10 cellular contexts compared by ENCODE assay signal in the genomic region with DNA sequence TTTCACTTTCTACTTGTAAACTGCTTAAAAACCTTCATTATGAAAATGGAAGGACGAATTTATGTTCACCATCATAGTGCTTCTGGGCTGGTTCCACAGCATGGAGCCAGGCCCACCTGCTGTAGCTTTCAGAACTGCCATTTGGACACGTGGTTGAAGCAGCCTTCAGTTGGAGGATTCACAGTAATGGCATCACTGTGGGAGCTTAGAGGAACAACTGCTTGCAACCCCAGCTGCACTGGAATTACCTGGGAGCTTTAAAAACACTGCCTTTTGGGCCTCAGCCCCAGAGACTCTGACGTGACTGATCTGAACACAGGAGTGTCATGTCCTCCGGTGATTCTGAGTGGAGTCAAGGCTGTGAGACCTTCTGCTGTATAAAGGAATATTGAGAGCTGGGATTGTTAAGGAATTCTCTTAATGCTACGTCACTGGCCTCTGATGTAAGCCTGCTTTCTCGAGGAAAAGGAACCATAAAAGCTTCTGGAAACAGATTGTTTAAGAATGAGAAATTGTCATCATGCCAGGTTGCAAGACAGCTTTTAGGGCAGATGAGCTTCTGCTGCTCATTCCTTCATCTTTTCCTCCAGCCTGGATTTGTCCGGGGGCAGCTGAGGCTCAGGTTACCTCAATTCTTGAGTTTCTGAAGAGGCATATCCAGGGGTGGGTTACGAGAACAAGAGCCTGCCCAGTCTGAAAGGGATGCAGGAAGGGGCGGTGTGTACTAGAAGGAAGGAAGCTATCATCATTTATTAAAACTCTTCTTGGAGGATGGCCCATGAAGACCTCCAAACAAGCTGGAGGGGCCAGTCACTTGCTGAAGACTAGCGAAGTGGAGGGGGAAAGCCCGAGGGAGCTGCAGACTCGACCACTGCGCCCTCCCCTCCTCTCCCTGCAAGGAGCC. TPM values are rescaled to one million over a fixed set of nuclear protein-coding genes. Genes with fewer than 3 reads are reported as not detected.
DNase-seq lines count a peak whose midpoint lies in the region; ATAC-seq, FAIRE-seq and TF ChIP-seq lines count a peak whose summit lies in the region.
"Had no signal": no experiment of that assay in that cellular context is flagged by ENCODE, and none has a peak within 500 bp of the region (broad histone marks: within the 10 kb centered on the region; RNA-seq: fewer than 3 reads in every experiment).

No MANE protein-coding gene starts in this region.

- H3K36me3 ChIP-seq in HCT116 (ENCODE audit: control insufficient read depth in 1 of 2, insufficient read depth in 2 of 2, low read length in 2 of 2) (no peaks in the 10 kb centered on the region), bronchial epithelial cell (ENCODE audit: control insufficient read depth, insufficient read depth, low read length) (no peaks in the 10 kb centered on the region), HepG2 (replicated peaks in 1 of 2; ENCODE audit: control insufficient read depth in 1 of 2, insufficient read depth in 2 of 2, low read length in 2 of 2) (peaks cover 3 to 18% of the 10 kb centered on the region in 2 experiments; a peak in 4 of 5 replicates)
- H3K36me3 ChIP-seq: cardiac muscle cell had no signal

- H3K27me3 ChIP-seq in HCT116 (ENCODE audit: insufficient read depth, low read length) (no peaks in the 10 kb centered on the region), bronchial epithelial cell (ENCODE audit: control insufficient read depth, insufficient read depth, low read length) (no peaks in the 10 kb centered on the region), HepG2 (ENCODE audit: control insufficient read depth in 1 of 2, insufficient read depth in 2 of 2, low read length in 2 of 2) (no peaks in the 10 kb centered on the region; a peak in 1 of 5 replicates)

- POLR2A ChIA-PET in HCT116 (lab: Charles Lee) (no interaction called here), HepG2 (lab: Yijun Ruan, JAX) (interaction anchor here (0.8 to 5.4 kb wide), 22 partner anchors 11 to 215 kb away, joined by 3 to 128 read pairs (median 8); no protein-coding TSS in a partner anchor)

- no peaks in the 10 kb centered on the region for H3K9me3 ChIP-seq in HCT116 (ENCODE audit: control insufficient read depth in 1 of 2, insufficient read depth in 1 of 2, low read depth in 1 of 2, low read length in 2 of 2)
- peaks cover 4% of the 10 kb centered on the region; the same call in 1 of the 2 replicates for H3K9me3 ChIP-seq in HepG2 (ENCODE audit: low read length)

- TF ChIP-seq POLR2A in HCT116 (IDR thresholded peaks at IDR 0.05; ENCODE audit: borderline replicate concordance, extremely low read depth, insufficient read depth, insufficient read length) = no peak
- no peak for TF ChIP-seq POLR2A in HepG2 (IDR thresholded peaks at IDR 0.05; ENCODE audit: insufficient read depth in 1 of 2, low read depth in 2 of 2, low read length in 2 of 2)

- BruUV-seq in HCT116 (replicated peaks; lab: Mats Ljungman, UMichigan) (no TSS peak), HepG2 (replicated peaks; lab: Mats Ljungman, UMichigan) (no TSS peak)

- H3K79me2 ChIP-seq in HCT116 (ENCODE audit: insufficient read depth, low read length) (no peaks in the 10 kb centered on the region), HepG2 (ENCODE audit: insufficient read depth, low read length) (peaks cover 44% of the 10 kb centered on the region)

- H3K4me1 ChIP-seq in HCT116 (ENCODE audit: control insufficient read depth in 1 of 2, insufficient read depth in 2 of 2, low read length in 2 of 2) = peaks cover 0 to 20% of the 10 kb centered on the region in 2 experiments; a peak in 2 of 4 replicates
- H3K4me1 ChIP-seq in HepG2 (ENCODE audit: insufficient read depth, low read length) = peaks cover 53% of the 10 kb centered on the region

- no peak overlapping the region for H3K9ac ChIP-seq in HCT116 (ENCODE audit: low read length)
- H3K9ac ChIP-seq in HepG2 (ENCODE audit: insufficient read depth, low read depth, low read length) = peak overlapping the region; percentile 90; the same call in 1 of the 2 replicates

- FAIRE-seq in bronchial epithelial cell (lab: Jason Lieb, UNC) (no peak), HepG2 (lab: Jason Lieb, UNC) (no peak)

- no peak overlapping the region for H3K27ac ChIP-seq in HCT116 (ENCODE audit: low read depth, low read length)
- H3K27ac ChIP-seq in HepG2 (ENCODE audit: extremely low read length, insufficient read depth, low read length) = no peak overlapping the region
- H3K27ac ChIP-seq: cardiac muscle cell had no signal

- TF ChIP-seq CTCF in HCT116 (IDR thresholded peaks at IDR 0.05 in 2 of 3, conservative IDR thresholded peaks at IDR 0.05 in 1 of 3; ENCODE audit: borderline replicate concordance in 1 of 3, insufficient read depth in 1 of 3, low read depth in 2 of 3, low read length in 2 of 3) (no peak), bronchial epithelial cell (IDR thresholded peaks at IDR 0.05; ENCODE audit: insufficient read depth, low read length, severe bottlenecking) (no peak), HepG2 (CRISPR knock-in tag; IDR thresholded peaks at IDR 0.05) (no peak)

- WGBS in HepG2 (ENCODE audit: low lambda C conversion rate) = 93% methylated on average over 13 of the region's 13 CpGs

- in situ Hi-C loops in HepG2 (cut with HindIII; ENCODE audit: extremely low pct_ligation_motif_present, low pct_unique_long_range_greater_than_20kb) = no loop called here

- no peak for TF ChIP-seq RAD21 in HCT116 (IDR thresholded peaks at IDR 0.05; ENCODE audit: low read depth)
- TF ChIP-seq RAD21 in HepG2 (CRISPR knock-in tag; IDR thresholded peaks at IDR 0.05) = no peak

- no peaks in the 10 kb centered on the region for H4K20me1 ChIP-seq in HCT116 (ENCODE audit: insufficient read depth)
- H4K20me1 ChIP-seq in HepG2 (ENCODE audit: insufficient read depth, low read length) = no peaks in the 10 kb centered on the region

- ATAC-seq in HCT116 (no peak), HepG2 (no peak), HG02840 (IDR thresholded peaks at IDR 0.05; ENCODE audit: low FRiP score, unreplicated experiment) (no peak)
- ATAC-seq: stimulated activated naive CD8-positive, alpha-beta T cell treated with anti-CD3 and anti-CD28 coated beads, Interleukin-15, Interleukin-2, amounts not matched to agents 100 U/mL and 50 U/mL, for 24 hours had no signal

- RAD21 ChIA-PET in HCT116 (lab: Charles Lee; ENCODE audit: low non-redundant PET in 1 of 2, low total read pairs in 2 of 2, uncharacterized antibody in 2 of 2, unreplicated experiment in 2 of 2) = no interaction called here

- TF ChIP-seq EP300 in HepG2 (IDR thresholded peaks at IDR 0.05; ENCODE audit: low read depth in 2 of 2, low read length in 2 of 2) (no peak), HepG2 (CRISPR knock-in tag; IDR thresholded peaks at IDR 0.05; ENCODE audit: borderline replicate concordance) (no peak)

- intact Hi-C loops in HCT116 (cut with micrococcal nuclease) = no loop called here
- intact Hi-C loops in HepG2 (cut with micrococcal nuclease; ENCODE audit: unreplicated experiment) = loop anchor here (5.0 kb wide), 1 partner anchor 34 kb away; no protein-coding TSS in a partner anchor

- H3K4me2 ChIP-seq in HCT116 (ENCODE audit: low read length) (peak overlapping the region; percentile 96), HepG2 (ENCODE audit: low read depth, low read length) (peak overlapping the region; percentile 81)

- H3K4me3 ChIP-seq in HCT116 (replicated peaks in 1 of 2; ENCODE audit: low read depth in 1 of 2, low read length in 2 of 2) = no peak overlapping the region
- no peak overlapping the region for H3K4me3 ChIP-seq in bronchial epithelial cell (ENCODE audit: low read depth, low read length)
- H3K4me3 ChIP-seq in HepG2 (replicated peaks in 1 of 3; ENCODE audit: insufficient read depth in 1 of 3, low read depth in 2 of 3, low read length in 3 of 3) = peak overlapping the region in 1 of 3 experiments; percentile 99; a peak in 2 of 6 replicates

- H2AFZ ChIP-seq in HCT116 (ENCODE audit: low read depth, low read length, poor library complexity, severe bottlenecking) (no peak overlapping the region), HepG2 (ENCODE audit: low read length) (no peak overlapping the region)

- H3K9me2 ChIP-seq in HCT116 (ENCODE audit: insufficient read depth) = no peaks in the 10 kb centered on the region; the same call in 1 of the 2 replicates

- DNase-seq in HCT116 (ENCODE audit: low read depth, low spot score) (no peak), bronchial epithelial cell (ENCODE audit: low read depth) (peak; percentile 10), HepG2 (ENCODE audit: low spot score) (no peak), stromal cell of bone marrow (ENCODE audit: low read depth) (peak; percentile 74), activated gamma-delta T cell (lab: John Stamatoyannopoulos, UW) (no peak), foreskin melanocyte (no peak)
- DNase-seq: naive B cell; stimulated activated naive CD8-positive, alpha-beta T cell treated with anti-CD3 and anti-CD28 coated beads, Interleukin-15, Interleukin-2, amounts not matched to agents 100 U/mL and 50 U/mL, for 24 hours had no signal

- CTCF ChIA-PET in HCT116 (lab: Charles Lee) (interaction anchor here (0.8 to 1.8 kb wide), 2 partner anchors 99 to 121 kb away, joined by 3 to 8 read pairs; no protein-coding TSS in a partner anchor), HepG2 (lab: Yijun Ruan, JAX; ENCODE audit: low intra/inter-chr PET ratio, low total read pairs) (interaction anchor here (1.4 kb wide), 1 partner anchor 121 kb away, joined by 3 read pairs; no protein-coding TSS in a partner anchor)

RNA-seq across cellular contexts. Expression of a gene that starts 1.3 kb away (rescaled TPM):
- total RNA-seq in HCT116 (2021; ENCODE audit: unreplicated experiment) (5.3 TPM), bronchial epithelial cell (1.6 and 3.1 TPM in 2 replicates), HepG2 (2016; rRNA removed; fragmentation: Illumina TruSeq; extraction: Trizol) (38.0 and 48.3 TPM in 2 replicates)
- 2.1 and 2.8 TPM in 2 replicates for polyA plus RNA-seq in HCT116 (2012)
- total RNA-seq in HepG2 (2016; cell fraction: cytosol; rRNA removed; fragmentation: Illumina TruSeq; extraction: Trizol; ENCODE audit: low read depth) = 15.9 and 21.1 TPM in 2 replicates
- 40.6 and 43.4 TPM in 2 replicates for total RNA-seq in HepG2 (2016; cell fraction: insoluble cytoplasmic fraction; rRNA removed; fragmentation: Illumina TruSeq; extraction: Trizol)
- total RNA-seq in HepG2 (2016; cell fraction: membrane; rRNA removed; fragmentation: Illumina TruSeq; extraction: Trizol) = 64.6 and 78.0 TPM in 2 replicates
- total RNA-seq in HepG2 (2016; cell fraction: nucleus; rRNA removed; fragmentation: Illumina TruSeq; extraction: Trizol) = 35.3 and 37.4 TPM in 2 replicates
- polyA plus RNA-seq in HepG2 (2011; rRNA removed) = 81.2 and 93.1 TPM in 2 replicates
- polyA plus RNA-seq in HepG2 (2011; cell fraction: cytosol; rRNA removed) = 67.4 and 75.1 TPM in 2 replicates
- 35.7 and 38.6 TPM in 2 replicates for polyA plus RNA-seq in HepG2 (2011; cell fraction: nucleus; rRNA removed)
- 30.0 and 50.4 TPM in 2 replicates for polyA plus RNA-seq in HepG2 (2012)
- polyA plus RNA-seq in HepG2 (2016; cell fraction: cytosol; fragmentation: Illumina TruSeq; extraction: Trizol; ENCODE audit: low read depth) = 29.7 and 33.1 TPM in 2 replicates
- polyA plus RNA-seq in HepG2 (2016; cell fraction: insoluble cytoplasmic fraction; fragmentation: Illumina TruSeq; extraction: Trizol; ENCODE audit: low read depth) = 48.4 and 48.5 TPM in 2 replicates
- polyA plus RNA-seq in HepG2 (2016; cell fraction: membrane; fragmentation: Illumina TruSeq; extraction: Trizol; ENCODE audit: low read depth) = 58.8 and 67.5 TPM in 2 replicates
- polyA plus RNA-seq in HepG2 (2016; cell fraction: nucleus; fragmentation: Illumina TruSeq; extraction: Trizol; ENCODE audit: insufficient read depth, low read depth) = 57.0 and 61.8 TPM in 2 replicates
- polyA minus RNA-seq in HepG2 (2011; rRNA and poly(A)+ RNA removed; ENCODE audit: low replicate concordance) = 1.5 and 93.0 TPM in 2 replicates
- 52.1 and 62.2 TPM in 2 replicates for polyA minus RNA-seq in HepG2 (2011; cell fraction: cytosol; rRNA and poly(A)+ RNA removed)
- 50.9 and 53.8 TPM in 2 replicates for polyA minus RNA-seq in HepG2 (2011; cell fraction: nucleus; rRNA and poly(A)+ RNA removed)

RNA-seq across cellular contexts. Expression of a gene that starts 45.6 kb away (rescaled TPM):
- not detected for total RNA-seq in HCT116 (2021; ENCODE audit: unreplicated experiment)
- polyA plus RNA-seq in HCT116 (2012) = not detected in 2 replicates
- 1.8 and 2.6 TPM in 2 replicates for total RNA-seq in bronchial epithelial cell
- total RNA-seq in HepG2 (2016; rRNA removed; fragmentation: Illumina TruSeq; extraction: Trizol) = not detected in 2 replicates
- not detected in 2 replicates for total RNA-seq in HepG2 (2016; cell fraction: cytosol; rRNA removed; fragmentation: Illumina TruSeq; extraction: Trizol; ENCODE audit: low read depth)
- not detected in 2 replicates for total RNA-seq in HepG2 (2016; cell fraction: insoluble cytoplasmic fraction; rRNA removed; fragmentation: Illumina TruSeq; extraction: Trizol)
- not detected in 2 replicates for total RNA-seq in HepG2 (2016; cell fraction: membrane; rRNA removed; fragmentation: Illumina TruSeq; extraction: Trizol)
- total RNA-seq in HepG2 (2016; cell fraction: nucleus; rRNA removed; fragmentation: Illumina TruSeq; extraction: Trizol) = not detected in 2 replicates
- polyA plus RNA-seq in HepG2 (2011; rRNA removed) = 0.03 TPM in 1 of 2 replicates, not detected in the other
- 0.03 TPM in 1 of 2 replicates, not detected in the other for polyA plus RNA-seq in HepG2 (2011; cell fraction: cytosol; rRNA removed)
- polyA plus RNA-seq in HepG2 (2011; cell fraction: nucleus; rRNA removed) = not detected in 2 replicates
- polyA plus RNA-seq in HepG2 (2012) = 0.19 TPM in 1 of 2 replicates, not detected in the other
- polyA plus RNA-seq in HepG2 (2016; cell fraction: cytosol; fragmentation: Illumina TruSeq; extraction: Trizol; ENCODE audit: low read depth) = not detected in 2 replicates
- not detected in 2 replicates for polyA plus RNA-seq in HepG2 (2016; cell fraction: insoluble cytoplasmic fraction; fragmentation: Illumina TruSeq; extraction: Trizol; ENCODE audit: low read depth)
- polyA plus RNA-seq in HepG2 (2016; cell fraction: membrane; fragmentation: Illumina TruSeq; extraction: Trizol; ENCODE audit: low read depth) = not detected in 2 replicates
- not detected in 2 replicates for polyA plus RNA-seq in HepG2 (2016; cell fraction: nucleus; fragmentation: Illumina TruSeq; extraction: Trizol; ENCODE audit: insufficient read depth, low read depth)
- 0.09 and 0.10 TPM in 2 replicates for polyA minus RNA-seq in HepG2 (2011; rRNA and poly(A)+ RNA removed; ENCODE audit: low replicate concordance)
- polyA minus RNA-seq in HepG2 (2011; cell fraction: cytosol; rRNA and poly(A)+ RNA removed) = not detected in 2 replicates
- polyA minus RNA-seq in HepG2 (2011; cell fraction: nucleus; rRNA and poly(A)+ RNA removed) = not detected in 2 replicates
- total RNA-seq: cardiac muscle cell had no signal
- polyA plus RNA-seq: cardiac muscle cell had no signal

Comparison
In these comparisons a context has a peak if more than half of its experiments do, and no peak if none do; other contexts are left out.
1. DNase-seq: peak in bronchial epithelial cell (single experiment) and stromal cell of bone marrow (single experiment); none in HCT116 (single experiment), HepG2 (single experiment), activated gamma-delta T cell (single experiment) and foreskin melanocyte (single experiment).